In genomic region chr20:642398-643174, GRCh38 we compare ENCODE assay signal across 12 cellular contexts. TPM values are rescaled to one million over a fixed set of nuclear protein-coding genes. Genes with fewer than 3 reads are reported as not detected.
A peak's percentile ranks its signal among the peaks of the same experiment; 100 is the strongest.
DNase-seq lines count a peak whose midpoint lies in the region; ATAC-seq and TF ChIP-seq lines count a peak whose summit lies in the region.
"Had no signal": no experiment of that assay in that cellular context is flagged by ENCODE, and none has a peak within 500 bp of the region (broad histone marks: within the 10 kb centered on the region; RNA-seq: fewer than 3 reads in every experiment).

No MANE protein-coding gene starts in this region.

- peaks cover 15 to 29% (median 24%) of the 10 kb centered on the region in 4 donors for H3K4me1 ChIP-seq in esophagus muscularis mucosa

- H3K27ac ChIP-seq in esophagus muscularis mucosa (replicated peaks in 1 of 4), result peak overlapping the region; percentile 29 to 61 (median 46)

- intact Hi-C loops in Right ventricle myocardium inferior (cut with DNase I), result no loop called here
- intact Hi-C loops in cardiac septum (cut with DNase I), result no loop called here
- intact Hi-C loops in esophagus muscularis mucosa (cut with DNase I), result no loop called here

- H3K27ac Mint-ChIP-seq in nephron, result peak overlapping the region; percentile 50 to 85 (median 79)

- peaks cover 3% of the 10 kb centered on the region for H3K27me3 Mint-ChIP-seq in nephron (ENCODE audit: low read depth)

- 11% methylated on average over 23 of the region's 57 CpGs for WGBS in esophagus muscularis mucosa

- peak overlapping the region; percentile 48 to 61 (median 51) for H3K4me3 ChIP-seq in esophagus muscularis mucosa

- peaks cover 0 to 33% (median 9%) of the 10 kb centered on the region in 4 donors for H3K27me3 ChIP-seq in esophagus muscularis mucosa

- DNase-seq in Right ventricle myocardium inferior (ENCODE audit: missing footprints), result no peak
- DNase-seq in cardiac septum (ENCODE audit: low spot score), result no peak
- DNase-seq in esophagus muscularis mucosa (ENCODE audit: extremely low spot score), result no peak
- DNase-seq in SHP77 treated with DMSO at 0.1 percent for 48 hours (lab: John Stamatoyannopoulos, UW), result no peak
- DNase-seq in GOT3 (lab: John Stamatoyannopoulos, UW), result no peak
- no peak for DNase-seq in DMS153 treated with DMSO at 0.1 percent for 48 hours (lab: John Stamatoyannopoulos, UW; ENCODE audit: unreplicated experiment)
- DNase-seq: mesendoderm, MV-4-11, SIG-M5 had no signal

- peaks cover 10% of the 10 kb centered on the region for H3K4me1 Mint-ChIP-seq in nephron

- no peaks in the 10 kb centered on the region for H3K9me3 Mint-ChIP-seq in nephron

- peak; percentile 35 for ATAC-seq in Right ventricle myocardium inferior
- no peak for ATAC-seq in GM18517 (IDR thresholded peaks at IDR 0.05; ENCODE audit: unreplicated experiment)

- peaks cover 5% of the 10 kb centered on the region for H3K36me3 Mint-ChIP-seq in nephron (ENCODE audit: low read depth)

- TF ChIP-seq CTCF in esophagus muscularis mucosa (IDR thresholded peaks at IDR 0.05) (no peak), nephron (IDR thresholded peaks at IDR 0.05; ENCODE audit: unreplicated experiment in 3 of 3) (no peak)

- peaks cover 0 to 2% (median 0%) of the 10 kb centered on the region in 4 donors for H3K9me3 ChIP-seq in esophagus muscularis mucosa

- peak overlapping the region; percentile 45 to 80 (median 78) for H3K4me3 Mint-ChIP-seq in nephron

- no peak for TF ChIP-seq POLR2A in esophagus muscularis mucosa (IDR thresholded peaks at IDR 0.05; ENCODE audit: low read depth)

- TF ChIP-seq EP300 in esophagus muscularis mucosa (IDR thresholded peaks at IDR 0.05), result no peak

- peaks cover 8 to 10% (median 9%) of the 10 kb centered on the region in 4 donors for H3K36me3 ChIP-seq in esophagus muscularis mucosa

RNA-seq across cellular contexts. Expression of gene SRXN1, which starts 10.4 kb away (rescaled TPM):
- total RNA-seq in Right ventricle myocardium inferior (40.4 TPM), cardiac septum (38.4 TPM), esophagus muscularis mucosa (10 to 100 TPM; 37.0 to 58.2 (median 41.4) TPM)

RNA-seq across cellular contexts. Expression of gene TCF15, which starts 32.5 kb away (rescaled TPM):
- 13.1 TPM for total RNA-seq in Right ventricle myocardium inferior
- total RNA-seq in cardiac septum, result 4.8 TPM
- 1 to 10 TPM; 2.3 to 5.7 (median 3.3) TPM for total RNA-seq in esophagus muscularis mucosa

RNA-seq across cellular contexts. Expression of gene SCRT2, which starts 33.0 kb away (rescaled TPM):
- not detected for total RNA-seq in Right ventricle myocardium inferior
- not detected for total RNA-seq in cardiac septum
- total RNA-seq in esophagus muscularis mucosa, result not detected
- total RNA-seq: dermis microvascular lymphatic vessel endothelial cell had no signal
